In the genomic region with DNA sequence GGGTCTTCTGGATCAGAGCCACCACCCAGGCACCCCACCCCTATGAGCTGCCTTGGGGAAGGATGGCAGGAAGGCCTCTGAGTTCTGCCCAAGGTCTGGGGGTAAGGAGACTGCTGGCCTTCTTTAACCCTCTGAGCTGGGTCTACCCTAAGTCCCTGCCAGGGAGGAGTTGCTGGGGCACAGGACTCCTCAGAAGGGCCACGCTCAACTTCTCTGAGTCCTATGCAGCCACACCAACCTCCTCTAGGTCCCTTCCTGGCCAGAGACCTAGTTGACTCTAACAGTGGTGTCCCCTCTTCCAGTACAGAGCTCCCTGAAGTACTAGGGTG, we compare ENCODE assay signal across 1 cellular context.
TF ChIP-seq lines count a peak whose summit lies in the region.

No MANE protein-coding gene starts in this region.

TF ChIP-seq in HCT116, 20 proteins besides CTCF, POLR2A, EP300 and RAD21 (continued from another document):
- TF ChIP-seq ZBTB33 (IDR thresholded peaks at IDR 0.05; ENCODE audit: extremely low read depth, insufficient replicate concordance, low read length) = no peak
- TF ChIP-seq POLR2AphosphoS5 (IDR thresholded peaks at IDR 0.05; ENCODE audit: low read depth, low read length) = no peak
- no peak for TF ChIP-seq YY1 (IDR thresholded peaks at IDR 0.05; ENCODE audit: extremely low read depth, insufficient replicate concordance, low read depth, low read length)
- no peak for TF ChIP-seq JUND (IDR thresholded peaks at IDR 0.05)
- no peak for TF ChIP-seq CBX3 (IDR thresholded peaks at IDR 0.05; ENCODE audit: low read depth)
- TF ChIP-seq TCF7L2 (IDR thresholded peaks at IDR 0.05; ENCODE audit: borderline replicate concordance, extremely low read depth, insufficient read depth, insufficient read length) = no peak
- no peak for TF ChIP-seq ELF1 (IDR thresholded peaks at IDR 0.05; ENCODE audit: borderline replicate concordance, low read depth)
- no peak for TF ChIP-seq ZNF274 (IDR thresholded peaks at IDR 0.05; ENCODE audit: low read depth, low read length)
- no peak for TF ChIP-seq MAX (IDR thresholded peaks at IDR 0.05)
- TF ChIP-seq EZH2phosphoT487 (IDR thresholded peaks at IDR 0.05; ENCODE audit: borderline replicate concordance) = no peak
- TF ChIP-seq SP1 (IDR thresholded peaks at IDR 0.05; ENCODE audit: low read depth) = no peak
